ENCODE assay signal across 8 cellular contexts in the genomic region with DNA sequence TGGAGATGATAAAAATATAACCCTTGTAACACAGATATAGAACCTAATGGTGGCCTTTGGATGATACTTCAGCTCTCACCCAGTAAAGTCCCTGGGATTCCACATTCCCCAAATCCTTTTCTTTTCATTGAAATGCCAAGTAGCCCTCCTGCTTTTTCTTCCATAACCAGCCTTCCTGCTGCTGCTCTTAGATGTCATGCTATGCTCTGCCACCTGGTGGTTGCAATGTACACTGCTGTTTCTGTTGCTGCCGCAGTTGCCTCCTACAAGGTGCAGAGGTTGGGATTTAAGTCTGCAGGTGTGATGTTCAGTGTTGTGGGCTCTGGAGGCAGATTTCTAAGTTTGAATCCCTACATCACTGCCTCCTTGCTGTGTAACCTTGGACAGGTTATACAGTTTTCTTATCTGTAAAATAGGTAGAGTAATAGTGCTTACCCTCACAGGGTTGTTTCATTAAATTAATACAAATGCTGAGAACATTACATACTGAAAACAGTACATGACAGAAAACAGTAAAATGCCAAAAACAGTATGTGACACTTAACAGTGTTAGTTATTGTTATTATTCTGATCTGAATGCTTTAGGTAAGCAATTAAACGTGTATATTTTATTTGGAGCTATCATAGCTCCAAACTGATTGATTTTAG.
DNase-seq lines count a peak whose midpoint lies in the region; ATAC-seq and TF ChIP-seq lines count a peak whose summit lies in the region.

No MANE protein-coding gene starts in this region.

- H3K79me2 ChIP-seq in DOHH2 (ENCODE audit: control insufficient read depth, low read length) (peaks cover 12% of the 10 kb centered on the region), SU-DHL-6 (ENCODE audit: insufficient read depth, low read length) (no peaks in the 10 kb centered on the region)

- H3K4me1 ChIP-seq in DOHH2 (ENCODE audit: control insufficient read depth, low read length) (no peaks in the 10 kb centered on the region), heart right ventricle (peaks cover 0 to 19% (median 9%) of the 10 kb centered on the region in 9 donors)

- TF ChIP-seq CTCF in DOHH2 (IDR thresholded peaks at IDR 0.05; ENCODE audit: low read depth, low read length, poor library complexity, severe bottlenecking) (peak; percentile 97), SU-DHL-6 (IDR thresholded peaks at IDR 0.05; ENCODE audit: insufficient read depth, low read length, poor library complexity, severe bottlenecking) (peak; percentile 95), heart right ventricle (IDR thresholded peaks at IDR 0.05) (peak; percentile 79 to 97 (median 92))

- H3K4me1 Mint-ChIP-seq in activated naive CD8-positive, alpha-beta T cell treated with anti-CD3 and anti-CD28 coated beads, Interleukin-2, amount 50 U/mL, for 24 hours = peaks cover 3% of the 10 kb centered on the region

- H3K27me3 Mint-ChIP-seq in activated naive CD8-positive, alpha-beta T cell treated with anti-CD3 and anti-CD28 coated beads, Interleukin-2, amount 50 U/mL, for 24 hours = peaks cover 1% of the 10 kb centered on the region

- H3K27ac ChIP-seq in DOHH2 (ENCODE audit: low read depth, low read length) (no peak overlapping the region), SU-DHL-6 (ENCODE audit: low read depth, low read length) (no peak overlapping the region), heart right ventricle (no peak overlapping the region)

- WGBS in heart right ventricle, 2 donors = 44 to 49% methylated on average over 2 of the region's 2 CpGs

- H3K27me3 ChIP-seq in DOHH2 (ENCODE audit: control insufficient read depth, low read length) (no peaks in the 10 kb centered on the region), SU-DHL-6 (ENCODE audit: low read length) (no peaks in the 10 kb centered on the region), heart right ventricle (no peaks in the 10 kb centered on the region)

- peaks cover 3% of the 10 kb centered on the region; the same call in 1 of the 2 replicates for H4K20me1 ChIP-seq in DOHH2 (ENCODE audit: control insufficient read depth, insufficient read depth, low read depth, low read length)
- H4K20me1 ChIP-seq in SU-DHL-6 (ENCODE audit: low read depth, low read length) = no peaks in the 10 kb centered on the region

- DNase-seq in HCEC 1CT (peak; percentile 69), NCI-H1105 treated with DMSO at 0.1 percent for 48 hours (lab: John Stamatoyannopoulos, UW) (peak; percentile 87), heart right ventricle (peak; percentile 50 to 79), putamen (ENCODE audit: low spot score) (peak; percentile 78), cortex of kidney (lab: John Stamatoyannopoulos, UW) (no peak)
- DNase-seq in activated naive CD8-positive, alpha-beta T cell treated with anti-CD3 and anti-CD28 coated beads, Interleukin-2, amount 50 U/mL, for 24 hours = peak; percentile 74

- H3K4me3 Mint-ChIP-seq in activated naive CD8-positive, alpha-beta T cell treated with anti-CD3 and anti-CD28 coated beads, Interleukin-2, amount 50 U/mL, for 24 hours = no peak overlapping the region

- peak; percentile 80 for ATAC-seq in activated naive CD8-positive, alpha-beta T cell treated with anti-CD3 and anti-CD28 coated beads, Interleukin-2, amount 50 U/mL, for 24 hours
- peak; percentile 67 to 91 (median 87) for ATAC-seq in heart right ventricle

- no peak overlapping the region for H3K4me2 ChIP-seq in DOHH2 (ENCODE audit: low read length)
- no peak overlapping the region for H3K4me2 ChIP-seq in SU-DHL-6 (ENCODE audit: low read depth, low read length, poor library complexity, severe bottlenecking)

- H3K9me2 ChIP-seq in DOHH2 (replicated peaks; ENCODE audit: control insufficient read depth, low read length) = no peaks in the 10 kb centered on the region
- no peaks in the 10 kb centered on the region for H3K9me2 ChIP-seq in SU-DHL-6 (replicated peaks; ENCODE audit: insufficient read depth, low read length)

- H3K9me3 Mint-ChIP-seq in activated naive CD8-positive, alpha-beta T cell treated with anti-CD3 and anti-CD28 coated beads, Interleukin-2, amount 50 U/mL, for 24 hours = no peaks in the 10 kb centered on the region

- H3K36me3 Mint-ChIP-seq in activated naive CD8-positive, alpha-beta T cell treated with anti-CD3 and anti-CD28 coated beads, Interleukin-2, amount 50 U/mL, for 24 hours (ENCODE audit: low read depth) = no peaks in the 10 kb centered on the region

- H3K9me3 ChIP-seq in DOHH2 (ENCODE audit: control insufficient read depth, insufficient read depth, low read length) (no peaks in the 10 kb centered on the region), SU-DHL-6 (ENCODE audit: insufficient read depth, low read length) (no peaks in the 10 kb centered on the region), heart right ventricle (no peaks in the 10 kb centered on the region)

- H3K9ac ChIP-seq in SU-DHL-6 (ENCODE audit: low read length) = no peak overlapping the region

- peaks cover 8% of the 10 kb centered on the region for H3K36me3 ChIP-seq in DOHH2 (ENCODE audit: control insufficient read depth, low read length)
- no peaks in the 10 kb centered on the region for H3K36me3 ChIP-seq in SU-DHL-6 (ENCODE audit: low read length)
- H3K36me3 ChIP-seq in heart right ventricle = peaks cover 0 to 12% (median 5%) of the 10 kb centered on the region in 9 donors

- H3F3A ChIP-seq in DOHH2 (ENCODE audit: control insufficient read depth, insufficient read depth) = peaks cover 7% of the 10 kb centered on the region; the same call in 1 of the 2 replicates
- no peaks in the 10 kb centered on the region; the same call in 1 of the 2 replicates for H3F3A ChIP-seq in SU-DHL-6 (ENCODE audit: insufficient read depth)

- no peak overlapping the region for H2AFZ ChIP-seq in SU-DHL-6 (ENCODE audit: low read depth, low read length, severe bottlenecking)

- H3K27ac Mint-ChIP-seq in activated naive CD8-positive, alpha-beta T cell treated with anti-CD3 and anti-CD28 coated beads, Interleukin-2, amount 50 U/mL, for 24 hours = no peak overlapping the region

- intact Hi-C loops in heart right ventricle (cut with DNase I) = loop anchor here (1.0 to 10.0 kb wide), 12 partner anchors 62 to 183 kb away; a partner anchor contains a TSS

- no peak overlapping the region for H3K4me3 ChIP-seq in DOHH2 (ENCODE audit: low read length)
- no peak overlapping the region for H3K4me3 ChIP-seq in SU-DHL-6 (ENCODE audit: insufficient read depth, low read length, poor library complexity, severe bottlenecking)
- no peak overlapping the region for H3K4me3 ChIP-seq in heart right ventricle
